1 cellular context compared by ENCODE assay signal in the genomic region with DNA sequence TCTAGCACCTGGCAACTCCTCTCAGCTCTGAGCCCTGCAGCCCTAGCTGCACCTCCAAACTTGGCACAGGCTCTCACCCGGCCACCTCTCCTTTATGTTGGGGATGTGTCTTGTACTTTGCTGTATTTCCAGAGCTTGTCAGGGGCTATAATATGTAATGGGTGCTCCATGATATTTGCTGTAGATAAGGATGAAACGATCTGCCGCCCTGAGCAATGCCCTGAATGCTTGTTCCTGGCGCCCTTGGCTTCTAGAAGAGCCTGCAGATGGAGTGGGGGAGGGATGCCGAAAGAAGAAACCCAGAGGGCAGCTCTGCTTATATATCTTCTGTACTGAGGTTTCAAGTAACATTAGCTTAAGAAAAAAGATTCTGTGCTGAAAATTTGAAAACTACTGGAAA.
TF ChIP-seq lines count a peak whose summit lies in the region.

No MANE protein-coding gene starts in this region.

TF ChIP-seq in GM12878, 131 proteins besides CTCF, POLR2A, EP300 and RAD21:
- TF ChIP-seq, protein P1, sequence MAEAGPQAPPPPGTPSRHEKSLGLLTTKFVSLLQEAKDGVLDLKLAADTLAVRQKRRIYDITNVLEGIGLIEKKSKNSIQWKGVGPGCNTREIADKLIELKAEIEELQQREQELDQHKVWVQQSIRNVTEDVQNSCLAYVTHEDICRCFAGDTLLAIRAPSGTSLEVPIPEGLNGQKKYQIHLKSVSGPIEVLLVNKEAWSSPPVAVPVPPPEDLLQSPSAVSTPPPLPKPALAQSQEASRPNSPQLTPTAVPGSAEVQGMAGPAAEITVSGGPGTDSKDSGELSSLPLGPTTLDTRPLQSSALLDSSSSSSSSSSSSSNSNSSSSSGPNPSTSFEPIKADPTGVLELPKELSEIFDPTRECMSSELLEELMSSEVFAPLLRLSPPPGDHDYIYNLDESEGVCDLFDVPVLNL (IDR thresholded peaks at IDR 0.05; ENCODE audit: low read depth, low read length), result no peak
- TF ChIP-seq ZBTB11 (CRISPR knock-in tag; IDR thresholded peaks at IDR 0.05) (no peak), IRF4 (IDR thresholded peaks at IDR 0.05; ENCODE audit: low read depth, low read length) (no peak), CUX1 (IDR thresholded peaks at IDR 0.05; ENCODE audit: insufficient replicate concordance, low read depth, low read length) (no peak), E4F1 (IDR thresholded peaks at IDR 0.05; ENCODE audit: borderline replicate concordance, partially characterized antibody) (no peak), ASH2L (IDR thresholded peaks at IDR 0.05; ENCODE audit: borderline replicate concordance, low read depth) (no peak), ATF7 (IDR thresholded peaks at IDR 0.05; ENCODE audit: low read depth) (no peak), TARDBP (IDR thresholded peaks at IDR 0.05; ENCODE audit: borderline replicate concordance) (no peak), RFX5 (IDR thresholded peaks at IDR 0.05; ENCODE audit: low read depth, low read length) (no peak), BCL3 (IDR thresholded peaks at IDR 0.05; ENCODE audit: borderline replicate concordance, insufficient read depth, low read depth, low read length, poor library complexity, severe bottlenecking) (no peak), LARP7 (IDR thresholded peaks at IDR 0.05) (no peak), CREB1 (IDR thresholded peaks at IDR 0.05; ENCODE audit: low read depth) (no peak), SUZ12 (IDR thresholded peaks at IDR 0.05; ENCODE audit: unreplicated experiment) (no peak), TCF12 (IDR thresholded peaks at IDR 0.05; ENCODE audit: low read depth, low read length) (no peak)
TF ChIP-seq in GM12878: peak in this region for 0.
